Comparison of ENCODE assay signal across 8 cellular contexts in the genomic region with DNA sequence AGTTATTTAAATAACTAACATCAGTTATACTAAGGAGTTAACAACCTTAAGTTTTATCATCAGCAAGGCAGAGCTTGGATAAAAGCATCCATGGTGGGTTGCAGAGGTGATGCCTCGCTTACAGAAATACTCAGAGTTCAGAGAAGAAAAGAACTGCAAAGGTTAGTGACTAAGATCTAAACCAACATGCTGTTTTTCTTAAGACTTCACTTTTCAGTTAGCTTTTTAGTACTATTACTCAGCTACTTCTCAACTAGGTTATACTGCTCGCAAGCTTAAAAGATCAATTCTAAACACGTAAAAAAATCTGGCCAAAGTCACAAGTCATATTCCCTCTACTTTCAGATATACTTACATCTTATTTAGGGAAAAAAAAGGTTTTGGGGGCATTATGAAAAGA. TPM values are rescaled to one million over a fixed set of nuclear protein-coding genes. Genes with fewer than 3 reads are reported as not detected.
DNase-seq lines count a peak whose midpoint lies in the region; ATAC-seq, FAIRE-seq and TF ChIP-seq lines count a peak whose summit lies in the region.

No MANE protein-coding gene starts in this region.

- ATAC-seq in HG02678 (IDR thresholded peaks at IDR 0.05; ENCODE audit: unreplicated experiment), result no peak

- peaks cover 77% of the 10 kb centered on the region for H3K79me2 ChIP-seq in OCI-LY1 (ENCODE audit: insufficient read depth, low read length)

- peaks cover 0 to 5% (median 2%) of the 10 kb centered on the region in 3 donors for H3K27me3 Mint-ChIP-seq in CD14-positive monocyte (ENCODE audit: low read depth in 3 of 3)

- no peaks in the 10 kb centered on the region for H3K9me2 ChIP-seq in OCI-LY1 (ENCODE audit: low read depth, low read length)

- peaks cover 51% of the 10 kb centered on the region for H3K4me1 Mint-ChIP-seq in CD14-positive monocyte

- peak overlapping the region in 2 of 7 donors; percentile 15 to 66 for H3K27ac Mint-ChIP-seq in CD14-positive monocyte

- H3K9me3 Mint-ChIP-seq in CD14-positive monocyte, result peaks cover 0 to 3% (median 0%) of the 10 kb centered on the region in 7 donors

- 43 to 44% methylated on average over 3 of the region's 3 CpGs for WGBS in sigmoid colon, 2 donors
- WGBS in ovary, 3 donors, result 44 to 57% (median 53%) methylated on average over 3 of the region's 3 CpGs

- no peak for TF ChIP-seq CTCF in GM10266 (IDR thresholded peaks at IDR 0.05; ENCODE audit: control insufficient read depth, insufficient read depth, low read depth, missing control alignments)
- no peak for TF ChIP-seq CTCF in OCI-LY1 (IDR thresholded peaks at IDR 0.05; ENCODE audit: low read length)
- no peak for TF ChIP-seq CTCF in sigmoid colon (IDR thresholded peaks at IDR 0.05)
- no peak for TF ChIP-seq CTCF in CD14-positive monocyte (IDR thresholded peaks at IDR 0.05)
- no peak for TF ChIP-seq CTCF in ovary (IDR thresholded peaks at IDR 0.05)

- H3K4me2 ChIP-seq in OCI-LY1 (ENCODE audit: low read length), result peak overlapping the region; percentile 63

- no peaks in the 10 kb centered on the region for H4K20me1 ChIP-seq in OCI-LY1 (ENCODE audit: insufficient read depth, low read length)

- intact Hi-C loops in sigmoid colon (cut with DNase I) (loop anchor here (5.0 kb wide), 1 partner anchor 87 kb away; no protein-coding TSS in a partner anchor), CD14-positive monocyte (cut with micrococcal nuclease) (loop anchor here in 1 of 2 donors (5.0 kb wide), 1 partner anchor 48 kb away; no protein-coding TSS in a partner anchor), ovary (cut with DNase I) (no loop called here)

- no peak overlapping the region for H3K4me3 Mint-ChIP-seq in CD14-positive monocyte

- H3K27ac ChIP-seq in OCI-LY1 (ENCODE audit: low read depth, low read length, poor library complexity, severe bottlenecking), result no peak overlapping the region
- peak overlapping the region in 1 of 4 donors; percentile 16 for H3K27ac ChIP-seq in sigmoid colon
- H3K27ac ChIP-seq in ovary, result no peak overlapping the region

- TF ChIP-seq POLR2A in sigmoid colon (IDR thresholded peaks at IDR 0.05) (no peak), ovary (IDR thresholded peaks at IDR 0.05) (no peak)

- DNase-seq in GM10266 (ENCODE audit: extremely low spot score) (peak; percentile 45), sigmoid colon (no peak), RCC 7860 (ENCODE audit: low spot score) (no peak), CD14-positive monocyte (ENCODE audit: low spot score) (no peak), ovary (no peak)

- no peaks in the 10 kb centered on the region for H3F3A ChIP-seq in OCI-LY1 (ENCODE audit: insufficient read depth, low read length)

- H3K27me3 ChIP-seq in OCI-LY1 (ENCODE audit: insufficient read depth, low read length), result no peaks in the 10 kb centered on the region
- no peaks in the 10 kb centered on the region for H3K27me3 ChIP-seq in endocrine pancreas (ENCODE audit: control insufficient read depth, insufficient read depth, low read length)
- no peaks in the 10 kb centered on the region for H3K27me3 ChIP-seq in sigmoid colon
- H3K27me3 ChIP-seq in ovary, result no peaks in the 10 kb centered on the region

- TF ChIP-seq EP300 in sigmoid colon (IDR thresholded peaks at IDR 0.05) (no peak), ovary (IDR thresholded peaks at IDR 0.05) (no peak)

- no peak overlapping the region for H2AFZ ChIP-seq in OCI-LY1 (ENCODE audit: low read length)

- FAIRE-seq in RCC 7860 (lab: Jason Lieb, UNC), result no peak

- H3K4me3 ChIP-seq in OCI-LY1 (ENCODE audit: low read depth, low read length, poor library complexity, severe bottlenecking) (peak overlapping the region; percentile 98), endocrine pancreas (ENCODE audit: control insufficient read depth, insufficient read depth, low read length) (peak overlapping the region; percentile 47), sigmoid colon (peak overlapping the region in 3 of 4 donors; percentile 3 to 94 (median 86)), ovary (no peak overlapping the region)

- peaks cover 15 to 21% of the 10 kb centered on the region in 2 donors for H3K36me3 Mint-ChIP-seq in CD14-positive monocyte

- no peaks in the 10 kb centered on the region for H3K9me3 ChIP-seq in OCI-LY1 (ENCODE audit: low read length)
- H3K9me3 ChIP-seq in endocrine pancreas (ENCODE audit: control insufficient read depth, low read length), result no peaks in the 10 kb centered on the region
- H3K9me3 ChIP-seq in sigmoid colon, result no peaks in the 10 kb centered on the region
- no peaks in the 10 kb centered on the region for H3K9me3 ChIP-seq in ovary

- peak overlapping the region; percentile 55; the same call in 1 of the 2 replicates for H3K9ac ChIP-seq in OCI-LY1 (ENCODE audit: low read length)
- no peak overlapping the region for H3K9ac ChIP-seq in endocrine pancreas (ENCODE audit: control insufficient read depth, insufficient read depth, low read length)

- H3K4me1 ChIP-seq in OCI-LY1 (ENCODE audit: insufficient read depth, low read length, severe bottlenecking) (peaks cover 46% of the 10 kb centered on the region), endocrine pancreas (ENCODE audit: control insufficient read depth, insufficient read depth, low read length) (peaks cover 19% of the 10 kb centered on the region), sigmoid colon (peaks cover 0 to 59% (median 56%) of the 10 kb centered on the region in 4 donors), ovary (ENCODE audit: insufficient read depth) (peaks cover 20% of the 10 kb centered on the region)

- peaks cover 27% of the 10 kb centered on the region for H3K36me3 ChIP-seq in OCI-LY1 (ENCODE audit: insufficient read depth, low read length)
- H3K36me3 ChIP-seq in endocrine pancreas (ENCODE audit: control insufficient read depth, insufficient read depth, low read length), result no peaks in the 10 kb centered on the region
- H3K36me3 ChIP-seq in sigmoid colon, result no peaks in the 10 kb centered on the region
- H3K36me3 ChIP-seq in ovary, result no peaks in the 10 kb centered on the region

RNA-seq across cellular contexts. Expression of a gene that starts 2.8 kb away (rescaled TPM):
- total RNA-seq in sigmoid colon (100 to 1,000 TPM; 140 to 208 (median 171) TPM), ovary (100 to 1,000 TPM; 102 to 143 (median 126) TPM)
- polyA plus RNA-seq in sigmoid colon (100 to 1,000 TPM; 107 to 272 (median 153) TPM), CD14-positive monocyte (100 to 1,000 TPM; 128 to 139 TPM), ovary (100 to 1,000 TPM in 1 of 2 donors, 10 to 100 TPM in 1; 94.4 to 158 TPM)

RNA-seq across cellular contexts. Expression of a gene that starts 51.0 kb away (rescaled TPM):
- total RNA-seq in sigmoid colon (1 to 10 TPM; 3.8 to 9.7 (median 6.6) TPM), ovary (10 to 100 TPM in 5 of 7 donors, 1 to 10 TPM in 2; 6.4 to 14.5 (median 10.5) TPM)
- polyA plus RNA-seq in sigmoid colon (10 to 100 TPM in 1 of 3 donors, 1 to 10 TPM in 2; 1.8 to 26.3 (median 4.2) TPM), CD14-positive monocyte (100 to 1,000 TPM; 121 to 167 TPM), ovary (10 to 100 TPM; 14.6 to 19.4 TPM)

Comparison
In these comparisons a context has a peak if more than half of its experiments do, and no peak if none do; other contexts are left out.
1. RNA of a gene that starts 51.0 kb away (polyA plus RNA-seq): 121 to 167 TPM in CD14-positive monocyte; 14.6 to 19.4 TPM in ovary and 1.8 to 26.3 TPM in sigmoid colon; every median in the first group is over 4 times any median in the second.